In genomic region chr1:162218975-162219374, GRCh38 we compare ENCODE assay signal across 16 cellular contexts.
DNase-seq lines count a peak whose midpoint lies in the region; ATAC-seq and TF ChIP-seq lines count a peak whose summit lies in the region.
"Had no signal": no experiment of that assay in that cellular context is flagged by ENCODE, and none has a peak within 500 bp of the region (broad histone marks: within the 10 kb centered on the region; RNA-seq: fewer than 3 reads in every experiment).

No MANE protein-coding gene starts in this region.

- H3K4me1 ChIP-seq in GM23338 (ENCODE audit: insufficient read depth) (peaks cover 90% of the 10 kb centered on the region), Panc1 (ENCODE audit: control insufficient read depth, insufficient read depth, low read length) (peaks cover 94% of the 10 kb centered on the region), neural progenitor cell (peaks cover 66% of the 10 kb centered on the region)

- peaks cover 30% of the 10 kb centered on the region for H3K79me2 ChIP-seq in GM23338 (replicated peaks; ENCODE audit: insufficient read depth)
- H3K79me2 ChIP-seq in neural progenitor cell (ENCODE audit: low read depth): peaks cover 49% of the 10 kb centered on the region

- H3K4me3 Mint-ChIP-seq in GM23338 (peak overlapping the region; percentile 5; the same call in 1 of the 3 replicates), neural progenitor cell (no peak overlapping the region)

- H3K27ac ChIP-seq in GM23338 (ENCODE audit: low read depth) (no peak overlapping the region), Panc1 (ENCODE audit: low read length) (peak overlapping the region; percentile 98), neural progenitor cell (no peak overlapping the region)
- H3K27ac ChIP-seq: epithelial cell of prostate had no signal

- H3K9me3 Mint-ChIP-seq in GM23338 (no peaks in the 10 kb centered on the region), neural progenitor cell (no peaks in the 10 kb centered on the region)

- H3K27me3 ChIP-seq in GM23338 (ENCODE audit: insufficient read depth): no peaks in the 10 kb centered on the region
- no peaks in the 10 kb centered on the region for H3K27me3 ChIP-seq in Panc1 (ENCODE audit: control insufficient read depth, insufficient read depth, low read length)
- H3K27me3 ChIP-seq in neural progenitor cell: no peaks in the 10 kb centered on the region

- H3K36me3 Mint-ChIP-seq in GM23338 (ENCODE audit: low read depth) (no peaks in the 10 kb centered on the region; the same call in 2 of the 3 replicates), neural progenitor cell (peaks cover 6% of the 10 kb centered on the region)
- H3K36me3 Mint-ChIP-seq: CD8-positive, alpha-beta memory T cell had no signal

- CTCF ChIA-PET in Panc1 (lab: Charles Lee): no interaction called here

- BruUV-seq in Panc1 (replicated peaks; lab: Mats Ljungman, UMichigan): no TSS peak

- no peak for ATAC-seq in GM23338
- ATAC-seq in Panc1: no peak
- ATAC-seq in stimulated activated naive CD8-positive, alpha-beta T cell treated with anti-CD3 and anti-CD28 coated beads, Interleukin-15, Interleukin-2, amounts not matched to agents 100 U/mL and 50 U/mL, for 24 hours: no peak
- ATAC-seq: mucosa of descending colon had no signal

- H3F3A ChIP-seq in GM23338 (replicated peaks; ENCODE audit: low read depth) (no peaks in the 10 kb centered on the region), neural progenitor cell (ENCODE audit: low read depth) (no peaks in the 10 kb centered on the region)

- H3K36me3 ChIP-seq in GM23338 (ENCODE audit: insufficient read depth): no peaks in the 10 kb centered on the region
- H3K36me3 ChIP-seq in Panc1 (ENCODE audit: control insufficient read depth, insufficient read depth, low read length): no peaks in the 10 kb centered on the region
- H3K36me3 ChIP-seq in neural progenitor cell: no peaks in the 10 kb centered on the region

- POLR2A ChIA-PET in Panc1 (lab: Charles Lee): no interaction called here

- DNase-seq in GM23338 (ENCODE audit: low spot score) (no peak), NCI-H2029 treated with DMSO at 0.1 percent for 48 hours (lab: John Stamatoyannopoulos, UW) (peak; percentile 48), Panc1 (ENCODE audit: low read depth, low spot score) (no peak), neural progenitor cell (ENCODE audit: low spot score) (no peak), KBM-7 (no peak)
- DNase-seq in stimulated activated naive CD8-positive, alpha-beta T cell treated with anti-CD3 and anti-CD28 coated beads, Interleukin-15, Interleukin-2, amounts not matched to agents 100 U/mL and 50 U/mL, for 24 hours: no peak
- no peak for DNase-seq in NK-92 treated with Interleukin-12 subunit alpha and Interleukin-12 subunit beta, amount 100 ng/mL, for 24 hours (lab: John Stamatoyannopoulos, UW)
- DNase-seq: activated CD4-positive, alpha-beta T cell treated with anti-CD3 and anti-CD28 coated beads for 48 hours; activated effector memory CD4-positive, alpha-beta T cell treated with Interleukin-2 at 50 U/mL for 16 hours; CD8-positive, alpha-beta memory T cell; dermis blood vessel endothelial cell; foreskin melanocyte; left cardiac atrium; mucosa of descending colon; stimulated activated CD8-positive, alpha-beta memory T cell treated with anti-CD3 and anti-CD28 coated beads, Interleukin-4, amount 100 ng/mL, for 48 hours had no signal

- 0 out of 2 replicates have a peak overlapping the region, but pooled peaks have one; percentile 67 for H3K4me2 ChIP-seq in GM23338
- H3K4me2 ChIP-seq in neural progenitor cell: peak overlapping the region; percentile 29

- H3K4me1 Mint-ChIP-seq in GM23338 (peaks cover 89% of the 10 kb centered on the region), neural progenitor cell (peaks cover 80% of the 10 kb centered on the region)
- H3K4me1 Mint-ChIP-seq: CD8-positive, alpha-beta memory T cell had no signal

- intact Hi-C loops in Panc1 (cut with micrococcal nuclease; ENCODE audit: unreplicated experiment): no loop called here

- no peak overlapping the region for H3K9ac ChIP-seq in neural progenitor cell

- peaks cover 5% of the 10 kb centered on the region for H3K27me3 Mint-ChIP-seq in GM23338 (ENCODE audit: insufficient read depth, low read depth, poor library complexity)
- H3K27me3 Mint-ChIP-seq in neural progenitor cell (ENCODE audit: insufficient read depth, low read depth): peaks cover 8% of the 10 kb centered on the region

- TF ChIP-seq CTCF in GM23338 (conservative IDR thresholded peaks at IDR 0.05; ENCODE audit: low read depth in 2 of 2): no peak
- TF ChIP-seq CTCF in Panc1 (IDR thresholded peaks at IDR 0.05): no peak
- no peak for TF ChIP-seq CTCF in neural progenitor cell (IDR thresholded peaks at IDR 0.05)

- H4K20me1 ChIP-seq in GM23338 (replicated peaks; ENCODE audit: insufficient read depth) (no peaks in the 10 kb centered on the region), neural progenitor cell (ENCODE audit: low read depth) (peaks cover 29% of the 10 kb centered on the region)

- no peak overlapping the region for H2AFZ ChIP-seq in GM23338
- no peak overlapping the region for H2AFZ ChIP-seq in neural progenitor cell (replicated peaks)

- H3K9me2 ChIP-seq in GM23338 (ENCODE audit: insufficient read depth): no peaks in the 10 kb centered on the region

- in situ Hi-C loops in Panc1 (cut with HindIII; ENCODE audit: low pct_unique_long_range_greater_than_20kb, low sequenced_read_pairs) (no loop called here), KBM-7 (cut with MboI; ENCODE audit: low pct_unique_long_range_greater_than_20kb, low sequenced_read_pairs) (no loop called here)

- H3K4me3 ChIP-seq in GM23338 (no peak overlapping the region), Panc1 (ENCODE audit: low read depth in 2 of 2, low read length in 2 of 2) (no peak overlapping the region), neural progenitor cell (no peak overlapping the region)
- H3K4me3 ChIP-seq: mucosa of descending colon had no signal

- H3K27ac Mint-ChIP-seq in GM23338 (peak overlapping the region; percentile 79), neural progenitor cell (peak overlapping the region; percentile 76)
- H3K27ac Mint-ChIP-seq: CD8-positive, alpha-beta memory T cell had no signal

- H3K9me3 ChIP-seq in Panc1 (ENCODE audit: control insufficient read depth, insufficient read depth, low read depth, low read length): no peaks in the 10 kb centered on the region
- no peaks in the 10 kb centered on the region for H3K9me3 ChIP-seq in neural progenitor cell (ENCODE audit: low read depth)
- H3K9me3 ChIP-seq: mucosa of descending colon had no signal

TF ChIP-seq in GM23338, 12 proteins besides CTCF, POLR2A, EP300 and RAD21:
- TF ChIP-seq REST (IDR thresholded peaks at IDR 0.05; ENCODE audit: unreplicated experiment) (no peak), JUNB (IDR thresholded peaks at IDR 0.05; ENCODE audit: unreplicated experiment) (no peak), ZNF331 (CRISPR knock-in tag; IDR thresholded peaks at IDR 0.05; ENCODE audit: low read depth) (no peak)
TF ChIP-seq in GM23338: peak in this region for 0.
